25 cellular contexts compared by ENCODE assay signal in genomic region chr7:30630986-30631385, GRCh38. TPM values are rescaled to one million over a fixed set of nuclear protein-coding genes. Genes with fewer than 3 reads are reported as not detected.
DNase-seq lines count a peak whose midpoint lies in the region; ATAC-seq and TF ChIP-seq lines count a peak whose summit lies in the region.
"Had no signal": no experiment of that assay in that cellular context is flagged by ENCODE, and none has a peak within 500 bp of the region (broad histone marks: within the 10 kb centered on the region; RNA-seq: fewer than 3 reads in every experiment).

No MANE protein-coding gene starts in this region.

- no peaks in the 10 kb centered on the region for H3K9me3 ChIP-seq in ovary
- H3K9me3 ChIP-seq: MG63, stomach had no signal

- POLR2A ChIA-PET in GM10248 (lab: Yijun Ruan, JAX) = interaction anchor here (0.7 kb wide), 1 partner anchor 168 kb away, joined by 10 read pairs; no protein-coding TSS in a partner anchor

- H3K36me3 ChIP-seq in ovary = no peaks in the 10 kb centered on the region

- no peaks in the 10 kb centered on the region for H3K4me1 ChIP-seq in ovary (ENCODE audit: insufficient read depth)
- H3K4me1 ChIP-seq: stomach had no signal

- ATAC-seq in GM18873 (IDR thresholded peaks at IDR 0.05; ENCODE audit: low FRiP score, unreplicated experiment) (peak; percentile 49), GM21786 (IDR thresholded peaks at IDR 0.05; ENCODE audit: unreplicated experiment) (peak; percentile 57), HG03095 (IDR thresholded peaks at IDR 0.05; ENCODE audit: unreplicated experiment) (peak; percentile 51)

- TF ChIP-seq CTCF in GM10248 (IDR thresholded peaks at IDR 0.05; ENCODE audit: control extremely low read depth, extremely low read depth, low read depth, missing control alignments) = no peak
- no peak for TF ChIP-seq CTCF in ovary (IDR thresholded peaks at IDR 0.05)
- TF ChIP-seq CTCF in osteocyte (IDR thresholded peaks at IDR 0.05) = no peak

- no peak for TF ChIP-seq EP300 in ovary (IDR thresholded peaks at IDR 0.05)

- TF ChIP-seq POLR2A in ovary (IDR thresholded peaks at IDR 0.05) = no peak

- no peak overlapping the region for H3K4me3 Mint-ChIP-seq in osteocyte (ENCODE audit: unreplicated experiment)
- H3K4me3 Mint-ChIP-seq: activated naive CD8-positive, alpha-beta T cell treated with anti-CD3 and anti-CD28 coated beads, Interleukin-2, amount 10 ng/mL, durations not matched to agents 7 days and 5 days; dendritic cell treated with granulocyte-macrophage colony-stimulating factor and Interleukin-4, amounts not matched to agents 40 ng/mL and 50 ng/mL, for 4 days; type B pancreatic cell had no signal

- no peak overlapping the region for H3K4me3 ChIP-seq in ovary
- H3K4me3 ChIP-seq: BLaER1 treated with 17β-estradiol and CSF1 and Interleukin-3, amounts not matched to agents 10 nM and 100 nM; MG63; stomach had no signal

- CTCF ChIA-PET in GM10248 (lab: Yijun Ruan, JAX) = interaction anchor here (1.0 to 1.1 kb wide), 3 partner anchors 9 to 13 kb away, joined by 3 to 4 read pairs (median 3); no protein-coding TSS in a partner anchor

- intact Hi-C loops in ovary (cut with DNase I) = no loop called here

- peaks cover 69% of the 10 kb centered on the region for H3K36me3 Mint-ChIP-seq in osteocyte (ENCODE audit: unreplicated experiment)

- no peaks in the 10 kb centered on the region for H3K27me3 Mint-ChIP-seq in osteocyte (ENCODE audit: unreplicated experiment)
- H3K27me3 Mint-ChIP-seq: activated naive CD8-positive, alpha-beta T cell treated with anti-CD3 and anti-CD28 coated beads, Interleukin-2, amount 10 ng/mL, durations not matched to agents 7 days and 5 days; dendritic cell treated with granulocyte-macrophage colony-stimulating factor and Interleukin-4, amounts not matched to agents 40 ng/mL and 50 ng/mL, for 4 days; type B pancreatic cell had no signal

- no peaks in the 10 kb centered on the region for H3K27me3 ChIP-seq in ovary
- H3K27me3 ChIP-seq: BLaER1 treated with 17β-estradiol and CSF1 and Interleukin-3, amounts not matched to agents 10 nM and 100 nM; brain microvascular endothelial cell; MG63; stomach had no signal

- H3K9me3 Mint-ChIP-seq in osteocyte (ENCODE audit: unreplicated experiment) = no peaks in the 10 kb centered on the region
- H3K9me3 Mint-ChIP-seq: activated naive CD8-positive, alpha-beta T cell treated with anti-CD3 and anti-CD28 coated beads, Interleukin-2, amount 10 ng/mL, durations not matched to agents 7 days and 5 days; dendritic cell treated with granulocyte-macrophage colony-stimulating factor and Interleukin-4, amounts not matched to agents 40 ng/mL and 50 ng/mL, for 4 days; type B pancreatic cell had no signal

- WGBS in ovary, 3 donors = 88 to 92% (median 91%) methylated on average over 4 of the region's 4 CpGs

- H3K27ac ChIP-seq in ovary = no peak overlapping the region
- H3K27ac ChIP-seq: BLaER1 treated with 17β-estradiol and CSF1 and Interleukin-3, amounts not matched to agents 10 nM and 100 nM; brain microvascular endothelial cell; stomach had no signal

- H3K4me1 Mint-ChIP-seq in osteocyte (ENCODE audit: unreplicated experiment) = no peaks in the 10 kb centered on the region

- no peak overlapping the region for H3K27ac Mint-ChIP-seq in osteocyte (ENCODE audit: unreplicated experiment)
- H3K27ac Mint-ChIP-seq: activated naive CD8-positive, alpha-beta T cell treated with anti-CD3 and anti-CD28 coated beads, Interleukin-2, amount 10 ng/mL, durations not matched to agents 7 days and 5 days; dendritic cell treated with granulocyte-macrophage colony-stimulating factor and Interleukin-4, amounts not matched to agents 40 ng/mL and 50 ng/mL, for 4 days; type B pancreatic cell had no signal

- peak; percentile 36 for DNase-seq in GM10248 (ENCODE audit: extremely low spot score)
- no peak for DNase-seq in ovary
- no peak for DNase-seq in MV-4-11 (lab: John Stamatoyannopoulos, UW)
- no peak for DNase-seq in NCI-H1092 (lab: John Stamatoyannopoulos, UW)
- DNase-seq in osteocyte (ENCODE audit: extremely low spot score, unreplicated experiment) = no peak
- DNase-seq: activated CD4-positive, alpha-beta T cell treated with anti-CD3 and anti-CD28 coated beads, Interleukin-2, amount 50 U/mL, for 4 hours; activated naive CD8-positive, alpha-beta T cell treated with anti-CD3 and anti-CD28 coated beads, Interleukin-2, amount 10 ng/mL, durations not matched to agents 7 days and 5 days; brain microvascular endothelial cell; hypothalamus; kidney; mammary epithelial cell; MG63; NCI-H1694 treated with DMSO at 0.1 percent for 48 hours; stomach had no signal

RNA-seq across cellular contexts. Expression of gene GARS1, which starts 36.3 kb away (rescaled TPM):
- total RNA-seq in ovary (100 to 1,000 TPM in 1 of 7 donors, 10 to 100 TPM in 6; 41.0 to 253 (median 55.3) TPM), osteocyte (320 and 346 TPM in 2 replicates)
- 10 to 100 TPM; 35.0 to 86.8 TPM for polyA plus RNA-seq in ovary

RNA-seq across cellular contexts. Expression of gene CRHR2, which starts 51.3 kb away (rescaled TPM):
- total RNA-seq in ovary = 1 to 10 TPM in 1 of 7 donors, under 1 TPM in 3, not detected in 3; 0.10 to 1.1 (median 0.87) TPM
- under 1 TPM in 1 of 2 donors, not detected in 1; 0.08 TPM for polyA plus RNA-seq in ovary
- total RNA-seq in osteocyte = not detected in 2 replicates
- total RNA-seq: A673; activated naive CD8-positive, alpha-beta T cell treated with anti-CD3 and anti-CD28 coated beads, Interleukin-2, amount 10 ng/mL, durations not matched to agents 7 days and 5 days; fibroblast of villous mesenchyme; H4; kidney; mammary epithelial cell; NCI-H460; osteoblast; stomach had no signal
- polyA plus RNA-seq: mammary epithelial cell, stomach had no signal
